ENCODE assay signal across 10 cellular contexts in the genomic region with DNA sequence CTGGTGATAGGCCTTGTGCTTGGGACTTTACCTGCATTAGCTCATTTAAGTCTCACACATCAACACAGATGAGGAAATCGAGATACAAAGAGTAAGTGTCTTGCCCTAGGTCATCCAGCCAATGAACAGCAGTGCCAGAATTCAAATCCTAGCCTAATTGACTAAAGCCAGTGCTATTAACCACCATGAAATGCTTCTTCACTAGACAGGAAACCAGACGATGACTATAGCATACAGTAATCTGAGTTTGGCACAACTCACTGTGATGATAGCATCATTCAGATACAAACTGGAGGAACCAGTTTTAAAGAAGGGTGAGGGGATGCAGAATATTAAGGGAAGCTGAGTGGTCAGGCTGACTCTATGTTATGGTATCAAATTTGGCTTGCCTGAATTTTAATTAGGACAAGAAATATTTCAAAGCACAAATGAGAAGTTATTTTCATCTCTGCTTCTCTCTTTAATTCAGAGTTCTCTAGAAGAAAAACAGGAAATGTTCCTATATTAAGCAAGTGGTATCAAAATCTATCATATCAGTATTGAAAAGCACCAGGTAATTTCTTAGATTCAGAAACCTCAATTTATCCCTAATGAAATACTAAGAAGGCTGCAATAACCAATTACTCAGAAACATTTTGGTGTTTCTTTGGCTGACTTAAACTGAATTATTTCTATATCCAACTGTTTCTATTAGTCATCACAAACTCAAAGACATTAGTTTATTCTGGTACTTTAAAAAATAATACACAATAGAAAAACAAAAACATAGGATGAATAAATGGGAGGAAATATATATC.
DNase-seq lines count a peak whose midpoint lies in the region; ATAC-seq and TF ChIP-seq lines count a peak whose summit lies in the region.
"Had no signal": no experiment of that assay in that cellular context is flagged by ENCODE, and none has a peak within 500 bp of the region (broad histone marks: within the 10 kb centered on the region; RNA-seq: fewer than 3 reads in every experiment).

No MANE protein-coding gene starts in this region.

- H3K4me1 Mint-ChIP-seq in activated naive CD8-positive, alpha-beta T cell treated with anti-CD3 and anti-CD28 coated beads, Interleukin-2, amount 10 ng/mL, durations not matched to agents 7 days and 5 days = peaks cover 51% of the 10 kb centered on the region
- peaks cover 12% of the 10 kb centered on the region for H3K4me1 Mint-ChIP-seq in mesothelial cell of epicardium

- peak; percentile 90 for DNase-seq in A673 (ENCODE audit: low spot score)
- DNase-seq in Kasumi-1 (lab: John Stamatoyannopoulos, UW) = peak; percentile 17 to 32
- DNase-seq in activated naive CD8-positive, alpha-beta T cell treated with anti-CD3 and anti-CD28 coated beads, Interleukin-2, amount 10 ng/mL, durations not matched to agents 7 days and 5 days = no peak
- DNase-seq in mesothelial cell of epicardium (ENCODE audit: low spot score in 2 of 2, unreplicated experiment in 2 of 2) = no peak
- no peak for DNase-seq in omental fat pad (ENCODE audit: low spot score)
- DNase-seq in Right ventricle myocardium superior = no peak
- DNase-seq in adrenal gland = no peak
- DNase-seq: heart left ventricle had no signal

- peaks cover 3% of the 10 kb centered on the region for H3K9me3 Mint-ChIP-seq in activated naive CD8-positive, alpha-beta T cell treated with anti-CD3 and anti-CD28 coated beads, Interleukin-2, amount 10 ng/mL, durations not matched to agents 7 days and 5 days
- no peaks in the 10 kb centered on the region for H3K9me3 Mint-ChIP-seq in mesothelial cell of epicardium

- H3K36me3 Mint-ChIP-seq in activated naive CD8-positive, alpha-beta T cell treated with anti-CD3 and anti-CD28 coated beads, Interleukin-2, amount 10 ng/mL, durations not matched to agents 7 days and 5 days = peaks cover 3% of the 10 kb centered on the region
- H3K36me3 Mint-ChIP-seq in mesothelial cell of epicardium = no peaks in the 10 kb centered on the region

- no peak overlapping the region for H3K4me3 ChIP-seq in A673 (ENCODE audit: low read depth, low read length, poor library complexity, severe bottlenecking)
- H3K4me3 ChIP-seq in adrenal gland = no peak overlapping the region
- H3K4me3 ChIP-seq: upper lobe of left lung had no signal

- H3K27ac ChIP-seq in A673 (ENCODE audit: low read depth, low read length, poor library complexity, severe bottlenecking) = peak overlapping the region; percentile 84
- H3K27ac ChIP-seq in adrenal gland = no peak overlapping the region

- H3K9me3 ChIP-seq in A673 (ENCODE audit: low read depth, low read length, poor library complexity, severe bottlenecking) = no peaks in the 10 kb centered on the region
- no peaks in the 10 kb centered on the region for H3K9me3 ChIP-seq in adrenal gland (replicated peaks in 1 of 3)
- H3K9me3 ChIP-seq: heart left ventricle, upper lobe of left lung had no signal

- POLR2A ChIA-PET in A673 (lab: Charles Lee; ENCODE audit: low non-redundant PET) = no interaction called here
- POLR2A ChIA-PET in activated naive CD8-positive, alpha-beta T cell treated with anti-CD3 and anti-CD28 coated beads, Interleukin-2, amount 10 ng/mL, durations not matched to agents 7 days and 5 days (lab: Charles Lee) = interaction anchor here (0.8 to 1.4 kb wide), 3 partner anchors 46 to 147 kb away, joined by 3 to 5 read pairs (median 4); a partner anchor contains a TSS

- no peaks in the 10 kb centered on the region for H3K27me3 Mint-ChIP-seq in activated naive CD8-positive, alpha-beta T cell treated with anti-CD3 and anti-CD28 coated beads, Interleukin-2, amount 10 ng/mL, durations not matched to agents 7 days and 5 days
- H3K27me3 Mint-ChIP-seq in mesothelial cell of epicardium (ENCODE audit: low read depth) = no peaks in the 10 kb centered on the region

- CTCF ChIA-PET in A673 (lab: Charles Lee) = interaction anchor here (0.7 kb wide), 1 partner anchor 9 kb away, joined by 15 read pairs; no protein-coding TSS in a partner anchor

- no peaks in the 10 kb centered on the region for H3K36me3 ChIP-seq in A673 (ENCODE audit: insufficient read depth, low read length, poor library complexity, severe bottlenecking)
- no peaks in the 10 kb centered on the region for H3K36me3 ChIP-seq in adrenal gland (replicated peaks in 1 of 2)
- H3K36me3 ChIP-seq: heart left ventricle, upper lobe of left lung had no signal

- H3K27ac Mint-ChIP-seq in activated naive CD8-positive, alpha-beta T cell treated with anti-CD3 and anti-CD28 coated beads, Interleukin-2, amount 10 ng/mL, durations not matched to agents 7 days and 5 days = peak overlapping the region; percentile 87
- peak overlapping the region; percentile 2 for H3K27ac Mint-ChIP-seq in mesothelial cell of epicardium

- WGBS in adrenal gland, 4 donors = 47 to 65% (median 54%) methylated on average over 2 of the region's 2 CpGs

- H3K4me1 ChIP-seq in A673 (ENCODE audit: insufficient read depth, low read length, poor library complexity, severe bottlenecking) = peaks cover 36% of the 10 kb centered on the region
- peaks cover 0 to 5% of the 10 kb centered on the region in 2 donors for H3K4me1 ChIP-seq in adrenal gland (replicated peaks in 1 of 2)

- H3K4me3 Mint-ChIP-seq in activated naive CD8-positive, alpha-beta T cell treated with anti-CD3 and anti-CD28 coated beads, Interleukin-2, amount 10 ng/mL, durations not matched to agents 7 days and 5 days = peak overlapping the region; percentile 65
- H3K4me3 Mint-ChIP-seq in mesothelial cell of epicardium = no peak overlapping the region

- intact Hi-C loops in A673 (cut with micrococcal nuclease; ENCODE audit: unreplicated experiment) = no loop called here
- intact Hi-C loops in Right ventricle myocardium superior (cut with DNase I) = no loop called here
- intact Hi-C loops in adrenal gland (cut with DNase I) = no loop called here

- no peaks in the 10 kb centered on the region for H3K27me3 ChIP-seq in A673 (replicated peaks; ENCODE audit: insufficient read depth, low read depth, low read length, poor library complexity)
- H3K27me3 ChIP-seq in adrenal gland = no peaks in the 10 kb centered on the region
- H3K27me3 ChIP-seq: heart left ventricle, upper lobe of left lung had no signal

- ATAC-seq in GM18517 (IDR thresholded peaks at IDR 0.05; ENCODE audit: unreplicated experiment) (peak; percentile 1), omental fat pad (ENCODE audit: low FRiP score) (no peak), Right ventricle myocardium superior (ENCODE audit: poor library complexity) (no peak)
- peak; percentile 65 for ATAC-seq in activated naive CD8-positive, alpha-beta T cell treated with anti-CD3 and anti-CD28 coated beads, Interleukin-2, amount 10 ng/mL, durations not matched to agents 7 days and 5 days (ENCODE audit: low read depth)

- no peak for TF ChIP-seq POLR2A in adrenal gland (IDR thresholded peaks at IDR 0.05)

- BruUV-seq in A673 (replicated peaks; lab: Mats Ljungman, UMichigan) = TSS peak; percentile 70

- no peak for TF ChIP-seq CTCF in A673 (conservative IDR thresholded peaks at IDR 0.05; ENCODE audit: low read depth, low read length)
- TF ChIP-seq CTCF in mesothelial cell of epicardium (IDR thresholded peaks at IDR 0.05; ENCODE audit: unreplicated experiment) = no peak
- TF ChIP-seq CTCF in omental fat pad (IDR thresholded peaks at IDR 0.05) = no peak
- TF ChIP-seq CTCF in adrenal gland (IDR thresholded peaks at IDR 0.05) = no peak

Comparison
In these comparisons a context has a peak if more than half of its experiments do, and no peak if none do; other contexts are left out.
1. DNase-seq: peak in A673 (single experiment) and Kasumi-1 (2 of 2); none in activated naive CD8-positive, alpha-beta T cell treated with anti-CD3 and anti-CD28 coated beads, Interleukin-2, amount 10 ng/mL, durations not matched to agents 7 days and 5 days (single experiment), mesothelial cell of epicardium (0 of 2), omental fat pad (single experiment), Right ventricle myocardium superior (single experiment) and adrenal gland (0 of 7).
2. ATAC-seq: peak in GM18517 (single experiment) and activated naive CD8-positive, alpha-beta T cell treated with anti-CD3 and anti-CD28 coated beads, Interleukin-2, amount 10 ng/mL, durations not matched to agents 7 days and 5 days (single experiment); none in omental fat pad (single experiment) and Right ventricle myocardium superior (single experiment).